In the genomic region with DNA sequence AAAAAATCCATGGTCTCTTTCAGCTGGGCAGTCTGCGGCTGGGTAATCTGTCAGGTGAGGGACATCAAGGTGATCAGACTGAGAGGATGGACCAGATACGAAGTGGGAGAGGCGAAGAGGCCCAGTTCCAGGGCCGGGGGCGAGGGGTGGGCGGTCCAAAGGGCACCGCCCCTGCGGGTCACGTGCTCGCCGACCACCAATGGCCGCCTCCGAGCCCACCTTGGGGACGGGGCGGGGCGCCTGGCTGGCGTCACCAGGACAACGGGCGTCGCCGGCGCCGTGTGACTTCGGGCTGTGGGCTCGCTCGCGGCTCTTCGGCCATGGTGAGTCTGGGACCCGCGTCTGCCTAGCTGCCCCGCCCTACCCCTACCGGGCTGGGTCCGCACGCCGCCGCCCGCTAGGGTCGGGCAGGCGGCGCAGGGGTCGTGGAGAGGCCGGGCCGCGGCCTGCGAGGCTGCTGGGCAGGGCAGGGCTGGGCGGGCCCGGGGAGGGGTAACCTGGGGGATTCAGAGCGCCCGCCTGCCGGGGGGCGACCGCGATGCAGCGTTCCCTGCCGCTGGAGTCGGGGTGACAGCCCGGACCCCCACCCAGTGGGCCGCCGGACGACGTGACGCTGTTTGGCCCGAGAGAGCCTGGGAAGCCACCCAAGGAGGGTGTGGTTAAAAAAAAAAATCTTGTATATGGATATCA, we compare ENCODE assay signal across 8 cellular contexts. TPM values are rescaled to one million over a fixed set of nuclear protein-coding genes. Genes with fewer than 3 reads are reported as not detected.
A peak's percentile ranks its signal among the peaks of the same experiment; 100 is the strongest.
DNase-seq lines count a peak whose midpoint lies in the region; ATAC-seq and TF ChIP-seq lines count a peak whose summit lies in the region.

A gene with protein sequence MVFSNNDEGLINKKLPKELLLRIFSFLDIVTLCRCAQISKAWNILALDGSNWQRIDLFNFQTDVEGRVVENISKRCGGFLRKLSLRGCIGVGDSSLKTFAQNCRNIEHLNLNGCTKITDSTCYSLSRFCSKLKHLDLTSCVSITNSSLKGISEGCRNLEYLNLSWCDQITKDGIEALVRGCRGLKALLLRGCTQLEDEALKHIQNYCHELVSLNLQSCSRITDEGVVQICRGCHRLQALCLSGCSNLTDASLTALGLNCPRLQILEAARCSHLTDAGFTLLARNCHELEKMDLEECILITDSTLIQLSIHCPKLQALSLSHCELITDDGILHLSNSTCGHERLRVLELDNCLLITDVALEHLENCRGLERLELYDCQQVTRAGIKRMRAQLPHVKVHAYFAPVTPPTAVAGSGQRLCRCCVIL (plus strand): TSS at position 250 of the 690 bp plus-strand sequence. CDS start 71 bp downstream, at position 321.

- intact Hi-C loops in stomach (cut with DNase I; ENCODE audit: low total_unique reads), result no loop called here

- H3K4me3 ChIP-seq in epithelial cell of esophagus (ENCODE audit: low read length) (peak within 1 kb of the TSS; percentile 65), stomach (peak within 1 kb of the TSS; percentile 84 to 91 (median 88))

- no peak for TF ChIP-seq POLR2A in stomach (IDR thresholded peaks at IDR 0.05)

- H3K27me3 ChIP-seq in stomach, result peaks cover 0 to 6% (median 5%) of the 10 kb centered on the region in 3 donors

- DNase-seq in DMS53 (lab: John Stamatoyannopoulos, UW) (peak; percentile 78), NCI-H1092 (lab: John Stamatoyannopoulos, UW) (peak; percentile 55), epithelial cell of esophagus (ENCODE audit: low read depth) (peak; percentile 75), midbrain (lab: John Stamatoyannopoulos, UW) (peak; percentile 44), stomach (peak; percentile 56), NOMO-1 treated with DMSO at 0.1 percent for 48 hours (lab: John Stamatoyannopoulos, UW; ENCODE audit: unreplicated experiment) (no peak)

- H3K27ac ChIP-seq in VCaP, result peak within 1 kb of the TSS; percentile 72; the same call in 1 of the 2 replicates
- peak within 1 kb of the TSS in 3 of 5 donors; percentile 67 to 85 (median 73) for H3K27ac ChIP-seq in stomach

- TF ChIP-seq EP300 in stomach (IDR thresholded peaks at IDR 0.05), result no peak

- TF ChIP-seq CTCF in VCaP (conservative IDR thresholded peaks at IDR 0.05) (no peak), epithelial cell of esophagus (IDR thresholded peaks at IDR 0.05; ENCODE audit: insufficient read depth, low read depth, low read length, missing control alignments) (no peak), stomach (IDR thresholded peaks at IDR 0.05) (no peak)

- H3K36me3 ChIP-seq in stomach, result no peaks in the 10 kb centered on the region

- ATAC-seq in GM21529 (IDR thresholded peaks at IDR 0.05; ENCODE audit: unreplicated experiment), result peak; percentile 79

- H3K9me3 ChIP-seq in stomach, result no peaks in the 10 kb centered on the region

- 2% methylated on average over 31 to 63 of the region's 63 CpGs for WGBS in stomach, 5 donors

- H3K4me1 ChIP-seq in stomach, result peaks cover 0 to 20% (median 10%) of the 10 kb centered on the region in 4 donors

RNA-seq across cellular contexts. Expression of the gene that starts here (rescaled TPM):
- total RNA-seq in stomach, result 10 to 100 TPM in 3 of 5 donors, 1 to 10 TPM in 1, not detected in 1; 9.4 to 62.4 (median 30.2) TPM
- 1 to 10 TPM in 2 of 3 donors, under 1 TPM in 1; 0.46 to 1.9 (median 1.1) TPM for polyA plus RNA-seq in stomach
